Comparison of ENCODE assay signal across 8 cellular contexts in the genomic region with DNA sequence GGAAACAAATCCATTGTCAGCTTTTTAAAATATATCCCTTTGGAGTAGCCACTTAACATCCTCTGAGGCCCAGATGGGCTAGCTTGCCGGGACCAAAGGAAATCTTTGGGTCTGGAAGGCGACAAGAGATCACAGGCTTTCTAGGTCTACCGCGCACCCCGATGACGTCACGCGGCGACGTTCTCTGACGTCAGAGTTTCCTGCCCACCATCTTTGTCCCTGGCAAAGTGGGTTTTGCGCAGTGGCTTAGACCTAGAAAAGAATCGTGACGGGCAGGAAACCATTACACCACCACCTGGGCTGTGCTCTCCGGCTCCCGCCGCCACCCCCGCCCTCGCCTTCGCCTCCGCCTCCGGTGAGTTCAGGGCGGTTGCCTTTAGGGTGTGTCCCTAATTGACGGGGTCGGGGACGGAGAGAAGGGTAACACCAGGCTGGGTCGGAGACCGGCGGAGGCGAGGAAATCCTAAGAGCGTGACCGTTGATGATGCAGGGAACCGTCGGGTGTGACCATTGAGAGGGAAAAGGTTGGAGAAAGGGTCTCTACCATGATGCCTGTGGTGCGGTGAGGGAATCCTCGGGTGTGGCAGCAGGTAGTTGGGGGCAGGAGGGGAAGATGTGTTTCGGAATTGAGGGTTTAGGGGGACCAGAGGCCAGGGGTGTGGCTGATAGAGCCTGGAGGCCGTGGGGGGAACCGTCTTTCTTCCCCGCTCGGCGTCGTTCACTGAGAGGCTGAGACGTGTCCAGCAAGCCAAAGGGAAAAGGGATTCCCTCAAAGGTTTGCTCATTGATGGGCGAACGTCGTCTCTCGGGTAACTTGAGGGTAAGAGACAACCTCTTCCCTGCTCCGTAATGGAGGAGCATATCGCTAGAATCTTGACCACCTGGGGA. TPM values are rescaled to one million over a fixed set of nuclear protein-coding genes. Genes with fewer than 3 reads are reported as not detected.
DNase-seq lines count a peak whose midpoint lies in the region; ATAC-seq and TF ChIP-seq lines count a peak whose summit lies in the region.

A gene (plus strand): TSS at position 249 of the 888 bp plus-strand sequence. CDS start 6,709 bp downstream, outside the sequence.

- H3K27me3 ChIP-seq in adrenal gland (no peaks in the 10 kb centered on the region), heart right ventricle (no peaks in the 10 kb centered on the region), upper lobe of left lung (no peaks in the 10 kb centered on the region)

- peak in 2 of 4 donors; percentile 26 to 82 for TF ChIP-seq EP300 in upper lobe of left lung (IDR thresholded peaks at IDR 0.05)

- 0 to 1% (median 0%) methylated on average over 26 to 50 of the region's 50 CpGs for WGBS in adrenal gland, 4 donors
- 0% methylated on average over 50 of the region's 50 CpGs for WGBS in heart right ventricle, 2 donors
- WGBS in upper lobe of left lung, 2 donors = 1% methylated on average over 26 to 50 of the region's 50 CpGs

- ATAC-seq in HG02840 (IDR thresholded peaks at IDR 0.05; ENCODE audit: low FRiP score, unreplicated experiment) (peak; percentile 81), heart right ventricle (peak; percentile 95 to 98 (median 98)), upper lobe of left lung (ENCODE audit: low FRiP score in 2 of 2) (peak; percentile 97)

- peaks cover 10 to 19% of the 10 kb centered on the region in 2 donors for H3K4me1 ChIP-seq in adrenal gland (replicated peaks in 1 of 2)
- peaks cover 0 to 47% (median 23%) of the 10 kb centered on the region in 9 donors for H3K4me1 ChIP-seq in heart right ventricle
- H3K4me1 ChIP-seq in upper lobe of left lung = peaks cover 15 to 45% (median 25%) of the 10 kb centered on the region in 4 donors

- H3K36me3 ChIP-seq in adrenal gland (replicated peaks in 1 of 2) = no peaks in the 10 kb centered on the region
- H3K36me3 ChIP-seq in heart right ventricle = peaks cover 0 to 4% (median 0%) of the 10 kb centered on the region in 9 donors
- H3K36me3 ChIP-seq in upper lobe of left lung = no peaks in the 10 kb centered on the region

- TF ChIP-seq CTCF in GM12875 (IDR thresholded peaks at IDR 0.05; ENCODE audit: borderline replicate concordance, insufficient read depth, low read depth, low read length) = no peak
- peak in 2 of 6 experiments; percentile 6 to 41 for TF ChIP-seq CTCF in adrenal gland (IDR thresholded peaks at IDR 0.05)
- no peak for TF ChIP-seq CTCF in heart right ventricle (IDR thresholded peaks at IDR 0.05)
- peak in 2 of 6 experiments; percentile 16 to 38 for TF ChIP-seq CTCF in upper lobe of left lung (IDR thresholded peaks at IDR 0.05)

- DNase-seq in NCI-H146 (lab: John Stamatoyannopoulos, UW) (peak; percentile 95), T-helper 1 cell (peak; percentile 90 to 99 (median 94)), adrenal gland (peak; percentile 92 to 99 (median 94)), heart right ventricle (peak; percentile 93 to 94), posterior cingulate gyrus (peak; percentile 78 to 98 (median 88)), upper lobe of left lung (peak; percentile 93 to 97)

- intact Hi-C loops in adrenal gland (cut with DNase I) = no loop called here
- intact Hi-C loops in heart right ventricle (cut with DNase I) = no loop called here
- intact Hi-C loops in posterior cingulate gyrus (cut with DNase I) = loop anchor here (1.0 kb wide), 1 partner anchor 9 kb away; a partner anchor contains a TSS

- H3K9me3 ChIP-seq in adrenal gland (replicated peaks in 1 of 3) = no peaks in the 10 kb centered on the region
- no peaks in the 10 kb centered on the region for H3K9me3 ChIP-seq in heart right ventricle
- no peaks in the 10 kb centered on the region for H3K9me3 ChIP-seq in upper lobe of left lung

- H3K27ac ChIP-seq in adrenal gland (peak within 1 kb of the TSS; percentile 51 to 95 (median 86)), heart right ventricle (peak within 1 kb of the TSS; percentile 69 to 95 (median 91)), upper lobe of left lung (peak within 1 kb of the TSS; percentile 91 to 97 (median 95))

- TF ChIP-seq POLR2A in adrenal gland (IDR thresholded peaks at IDR 0.05) (peak; percentile 56 to 87), upper lobe of left lung (IDR thresholded peaks at IDR 0.05) (peak in 3 of 4 donors; percentile 68 to 83 (median 81))

- H3K4me3 ChIP-seq in GM12875 (ENCODE audit: low read depth, low read length) (peak within 1 kb of the TSS; percentile 66), adrenal gland (peak within 1 kb of the TSS; percentile 82 to 89 (median 86)), heart right ventricle (peak within 1 kb of the TSS; percentile 58 to 90 (median 77)), upper lobe of left lung (peak within 1 kb of the TSS; percentile 66 to 84 (median 72))

RNA-seq across cellular contexts. Expression of the gene that starts here (rescaled TPM):
- total RNA-seq in adrenal gland = 100 to 1,000 TPM in 4 of 8 donors, 10 to 100 TPM in 4; 62.4 to 167 (median 111) TPM
- polyA plus RNA-seq in adrenal gland = 100 to 1,000 TPM in 1 of 3 donors, 10 to 100 TPM in 2; 23.4 to 104 (median 50.5) TPM
- total RNA-seq in heart right ventricle = 100 to 1,000 TPM; 107 to 173 (median 130) TPM
- 10 to 100 TPM; 20.0 to 38.8 TPM for polyA plus RNA-seq in heart right ventricle
- total RNA-seq in upper lobe of left lung = 100 to 1,000 TPM in 3 of 6 donors, 10 to 100 TPM in 3; 52.7 to 140 (median 101) TPM

Comparison
In these comparisons a context has a peak if more than half of its experiments do, and no peak if none do; other contexts are left out.
1. Peak in every context shown above with its lines: DNase-seq, ATAC-seq, H3K4me3 ChIP-seq and H3K27ac ChIP-seq.